In genomic region chr5:83516962-83517750, GRCh38 we compare ENCODE assay signal across 22 cellular contexts. TPM values are rescaled to one million over a fixed set of nuclear protein-coding genes. Genes with fewer than 3 reads are reported as not detected.
A peak's percentile ranks its signal among the peaks of the same experiment; 100 is the strongest.
DNase-seq lines count a peak whose midpoint lies in the region; ATAC-seq and TF ChIP-seq lines count a peak whose summit lies in the region.
"Had no signal": no experiment of that assay in that cellular context is flagged by ENCODE, and none has a peak within 500 bp of the region (broad histone marks: within the 10 kb centered on the region; RNA-seq: fewer than 3 reads in every experiment).

No MANE protein-coding gene starts in this region.

- no peaks in the 10 kb centered on the region for H3K9me3 ChIP-seq in fibroblast of lung (ENCODE audit: control insufficient read depth, insufficient read depth, low read depth, low read length)
- H3K9me3 ChIP-seq: BLaER1 treated with 17β-estradiol and CSF1 and Interleukin-3, amounts not matched to agents 10 nM and 100 nM; neutrophil had no signal

- H3K27me3 Mint-ChIP-seq in activated CD4-positive, alpha-beta T cell treated with anti-CD3 and anti-CD28 coated beads, Interleukin-2, amount 10 ng/mL, durations not matched to agents 24 days and 14 days, result peaks cover 10% of the 10 kb centered on the region

- no peaks in the 10 kb centered on the region for H3K9me3 Mint-ChIP-seq in activated CD4-positive, alpha-beta T cell treated with anti-CD3 and anti-CD28 coated beads, Interleukin-2, amount 10 ng/mL, durations not matched to agents 24 days and 14 days
- H3K9me3 Mint-ChIP-seq: activated T-helper 1 cell treated with anti-CD3 and anti-CD28 coated beads, Interleukin-12 subunit alpha, Interleukin-12 subunit beta, Interleukin-2, Interleukin-4 antibody, amounts not matched to agents 30 ng/mL and 10 ng/mL and 1 ng/mL, durations not matched to agents 14 hours and 24 hours and 36 hours; WTC11 had no signal

- H3K27me3 ChIP-seq in BJ (ENCODE audit: control insufficient read depth, insufficient read depth, low read length), result no peaks in the 10 kb centered on the region
- H3K27me3 ChIP-seq in fibroblast of lung (ENCODE audit: control insufficient read depth, insufficient read depth, low read length), result no peaks in the 10 kb centered on the region
- H3K27me3 ChIP-seq: BLaER1 treated with 17β-estradiol and CSF1 and Interleukin-3, amounts not matched to agents 10 nM and 100 nM; foreskin keratinocyte; neutrophil had no signal

- no peaks in the 10 kb centered on the region for H3K36me3 Mint-ChIP-seq in activated CD4-positive, alpha-beta T cell treated with anti-CD3 and anti-CD28 coated beads, Interleukin-2, amount 10 ng/mL, durations not matched to agents 24 days and 14 days (ENCODE audit: low read depth)

- peaks cover 4% of the 10 kb centered on the region for H3K4me1 ChIP-seq in fibroblast of lung (ENCODE audit: control insufficient read depth, extremely low read depth, insufficient read depth, low read length)
- H3K4me1 ChIP-seq: foreskin keratinocyte had no signal

- CTCF ChIA-PET in BJ (lab: Yijun Ruan, JAX), result interaction anchor here (1.1 kb wide), 1 partner anchor 13 kb away, joined by 4 read pairs; no protein-coding TSS in a partner anchor

- no peak overlapping the region for H2AFZ ChIP-seq in fibroblast of lung (ENCODE audit: low read length)

- no peak overlapping the region for H3K4me3 Mint-ChIP-seq in activated CD4-positive, alpha-beta T cell treated with anti-CD3 and anti-CD28 coated beads, Interleukin-2, amount 10 ng/mL, durations not matched to agents 24 days and 14 days
- H3K4me3 Mint-ChIP-seq: activated T-helper 1 cell treated with anti-CD3 and anti-CD28 coated beads, Interleukin-12 subunit alpha, Interleukin-12 subunit beta, Interleukin-2, Interleukin-4 antibody, amounts not matched to agents 30 ng/mL and 10 ng/mL and 1 ng/mL, durations not matched to agents 14 hours and 24 hours and 36 hours; WTC11 had no signal

- DNase-seq in BJ (ENCODE audit: low read depth) (no peak), fibroblast of lung (ENCODE audit: low read depth in 2 of 2) (peak in 1 of 2 donors; percentile 50), retinal pigment epithelial cell (ENCODE audit: low read depth) (no peak), NCI-H1092 (lab: John Stamatoyannopoulos, UW) (no peak), cerebellar cortex (ENCODE audit: low spot score) (no peak)
- DNase-seq in activated CD4-positive, alpha-beta T cell treated with anti-CD3 and anti-CD28 coated beads, Interleukin-2, amount 10 ng/mL, durations not matched to agents 24 days and 14 days, result no peak
- DNase-seq: central memory CD4-positive, alpha-beta T cell; effector CD8-positive, alpha-beta T cell; foreskin keratinocyte; Karpas-422; left colon; NCI-H1436; NCI-H2171; NCI-H69; SHP77 treated with DMSO at 0.1 percent for 48 hours had no signal

- H3K27ac Mint-ChIP-seq in activated CD4-positive, alpha-beta T cell treated with anti-CD3 and anti-CD28 coated beads, Interleukin-2, amount 10 ng/mL, durations not matched to agents 24 days and 14 days, result no peak overlapping the region
- H3K27ac Mint-ChIP-seq: activated T-helper 1 cell treated with anti-CD3 and anti-CD28 coated beads, Interleukin-12 subunit alpha, Interleukin-12 subunit beta, Interleukin-2, Interleukin-4 antibody, amounts not matched to agents 30 ng/mL and 10 ng/mL and 1 ng/mL, durations not matched to agents 14 hours and 24 hours and 36 hours; WTC11 had no signal

- H3K79me2 ChIP-seq in fibroblast of lung (ENCODE audit: control insufficient read depth, insufficient read depth, low read length), result no peaks in the 10 kb centered on the region

- H3K4me3 ChIP-seq in BJ (ENCODE audit: low read depth, low read length) (no peak overlapping the region), fibroblast of lung (replicated peaks in 1 of 4; ENCODE audit: control extremely low read depth in 1 of 4, insufficient read depth in 1 of 4, low read depth in 3 of 4, low read length in 4 of 4) (no peak overlapping the region), retinal pigment epithelial cell (ENCODE audit: low read length) (no peak overlapping the region)
- H3K4me3 ChIP-seq: BLaER1 treated with 17β-estradiol and CSF1 and Interleukin-3, amounts not matched to agents 10 nM and 100 nM had no signal

- TF ChIP-seq CTCF in BJ (IDR thresholded peaks at IDR 0.05; ENCODE audit: insufficient read depth, low read depth, low read length) (peak; percentile 50), fibroblast of lung (conservative IDR thresholded peaks at IDR 0.05 in 1 of 2, IDR thresholded peaks at IDR 0.05 in 1 of 2; ENCODE audit: low read depth in 1 of 2, low read length in 2 of 2) (peak in 1 of 2 donors; percentile 47), retinal pigment epithelial cell (conservative IDR thresholded peaks at IDR 0.05; ENCODE audit: low read depth, low read length) (peak; percentile 9)

- no peaks in the 10 kb centered on the region for H3K4me1 Mint-ChIP-seq in activated CD4-positive, alpha-beta T cell treated with anti-CD3 and anti-CD28 coated beads, Interleukin-2, amount 10 ng/mL, durations not matched to agents 24 days and 14 days
- H3K4me1 Mint-ChIP-seq: WTC11 had no signal

- ATAC-seq in SK-N-SH treated with all-trans-retinoic acid at 6 μM for 48 hours, result peak; percentile 71
- no peak for ATAC-seq in GM18511 (IDR thresholded peaks at IDR 0.05; ENCODE audit: unreplicated experiment)
- ATAC-seq: foreskin keratinocyte, left colon, WTC11 had no signal

- no peak overlapping the region for H3K9ac ChIP-seq in fibroblast of lung (ENCODE audit: insufficient read depth, low read length)
- H3K9ac ChIP-seq: BLaER1 treated with 17β-estradiol and CSF1 and Interleukin-3, amounts not matched to agents 10 nM and 100 nM had no signal

- peak overlapping the region; percentile 29 for H3K4me2 ChIP-seq in fibroblast of lung (ENCODE audit: extremely low read depth, insufficient read depth, low read length)

- peak overlapping the region; percentile 43 for H3K27ac ChIP-seq in fibroblast of lung (ENCODE audit: insufficient read depth, low read length)
- H3K27ac ChIP-seq: BLaER1 treated with 17β-estradiol and CSF1 and Interleukin-3, amounts not matched to agents 10 nM and 100 nM; foreskin keratinocyte; neutrophil had no signal

- intact Hi-C loops in activated CD4-positive, alpha-beta T cell treated with anti-CD3 and anti-CD28 coated beads, Interleukin-2, amount 10 ng/mL, durations not matched to agents 24 days and 14 days (cut with micrococcal nuclease), result no loop called here

- no peaks in the 10 kb centered on the region for H3K36me3 ChIP-seq in BJ (ENCODE audit: control insufficient read depth, insufficient read depth, low read length)
- peaks cover 2% of the 10 kb centered on the region for H3K36me3 ChIP-seq in fibroblast of lung (ENCODE audit: control insufficient read depth, insufficient read depth, low read length)
- H3K36me3 ChIP-seq: BLaER1 treated with 17β-estradiol and CSF1 and Interleukin-3, amounts not matched to agents 10 nM and 100 nM; neutrophil had no signal

- POLR2A ChIA-PET in BJ (lab: Charles Lee), result no interaction called here

- no peaks in the 10 kb centered on the region for H4K20me1 ChIP-seq in fibroblast of lung (ENCODE audit: control insufficient read depth, extremely low read depth, insufficient read depth, low read length)
- H4K20me1 ChIP-seq: BLaER1 treated with 17β-estradiol and CSF1 and Interleukin-3, amounts not matched to agents 10 nM and 100 nM had no signal

TF ChIP-seq in SK-N-SH treated with all-trans-retinoic acid at 6 μM for 48 hours, 23 proteins besides CTCF, POLR2A, EP300 and RAD21 (continues in another document):
- TF ChIP-seq ESRRG (CRISPR knock-in tag; IDR thresholded peaks at IDR 0.05) (no peak), ZFP3 (CRISPR knock-in tag; IDR thresholded peaks at IDR 0.05) (no peak), TSHZ2 (CRISPR knock-in tag; IDR thresholded peaks at IDR 0.05) (no peak)

RNA-seq across cellular contexts. Expression of gene VCAN, which starts 45.6 kb away (rescaled TPM):
- polyA plus RNA-seq in BJ (2011; rRNA removed) (22.2 and 38.0 TPM in 2 replicates), fibroblast of lung (51.9 and 144 TPM in 2 replicates)
- 38.6 and 52.2 TPM in 2 replicates for polyA minus RNA-seq in BJ (2011; rRNA and poly(A)+ RNA removed)
- total RNA-seq in fibroblast of lung, result 190 and 227 TPM in 2 replicates
- 45.9 and 123 TPM in 2 replicates for polyA plus RNA-seq in fibroblast of lung (2012)
- 175 and 349 TPM in 2 replicates for polyA minus RNA-seq in fibroblast of lung (ENCODE audit: low replicate concordance)
- 0.14 TPM in 1 of 2 replicates, not detected in the other for total RNA-seq in activated CD4-positive, alpha-beta T cell treated with anti-CD3 and anti-CD28 coated beads, Interleukin-2, amount 10 ng/mL, durations not matched to agents 24 days and 14 days
- total RNA-seq: T-helper 2 cell treated with Interferon-gamma antibody and Interleukin-4, amounts not matched to agents 100 ng/mL and 5 ng/mL, for 36 hours had no signal

Comparison
In these comparisons a context has a peak if more than half of its experiments do, and no peak if none do; other contexts are left out.
1. RNA of gene VCAN, which starts 45.6 kb away (total RNA-seq): 190 to 227 TPM in fibroblast of lung; 0.14 TPM in activated CD4-positive, alpha-beta T cell treated with anti-CD3 and anti-CD28 coated beads, Interleukin-2, amount 10 ng/mL, durations not matched to agents 24 days and 14 days; every median in the first group is over 100 times any median in the second.